Comparison of ENCODE assay signal across 11 cellular contexts in the genomic region with DNA sequence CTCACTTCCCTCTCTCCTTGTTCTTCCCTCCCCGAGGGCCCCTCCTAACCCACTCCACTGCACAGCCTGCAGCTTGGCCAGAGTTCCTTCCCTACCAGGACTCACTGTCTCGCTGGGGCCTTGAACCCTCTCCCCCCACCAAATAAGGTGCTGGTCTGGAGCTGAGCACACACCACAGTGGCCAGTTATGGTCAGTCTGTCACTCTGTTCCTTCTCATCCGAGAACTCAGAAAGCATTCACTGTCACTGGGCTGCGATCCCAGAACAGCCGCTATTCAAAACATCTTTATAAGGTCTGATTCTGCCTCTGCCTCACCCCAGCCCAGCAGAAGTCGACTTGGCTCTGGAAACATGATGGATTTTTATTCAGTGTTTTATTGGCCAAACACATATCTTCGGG. TPM values are rescaled to one million over a fixed set of nuclear protein-coding genes. Genes with fewer than 3 reads are reported as not detected.
DNase-seq lines count a peak whose midpoint lies in the region; ATAC-seq and TF ChIP-seq lines count a peak whose summit lies in the region.
"Had no signal": no experiment of that assay in that cellular context is flagged by ENCODE, and none has a peak within 500 bp of the region (broad histone marks: within the 10 kb centered on the region; RNA-seq: fewer than 3 reads in every experiment).

No MANE protein-coding gene starts in this region.

- H3K27ac ChIP-seq in esophagus muscularis mucosa (replicated peaks in 1 of 4): peak overlapping the region; percentile 90 to 96 (median 93)
- peak overlapping the region; percentile 89 to 93 (median 92) for H3K27ac ChIP-seq in transverse colon

- TF ChIP-seq POLR2A in esophagus muscularis mucosa (IDR thresholded peaks at IDR 0.05; ENCODE audit: low read depth) (no peak), transverse colon (IDR thresholded peaks at IDR 0.05) (no peak)

- peaks cover 0 to 2% (median 0%) of the 10 kb centered on the region in 4 donors for H3K27me3 ChIP-seq in esophagus muscularis mucosa
- H3K27me3 ChIP-seq in transverse colon: no peaks in the 10 kb centered on the region

- TF ChIP-seq CTCF in esophagus muscularis mucosa (IDR thresholded peaks at IDR 0.05) (no peak), mucosa of descending colon (IDR thresholded peaks at IDR 0.05) (no peak), transverse colon (IDR thresholded peaks at IDR 0.05) (no peak)

- H3K9me3 Mint-ChIP-seq in activated CD4-positive, alpha-beta T cell treated with anti-CD3 and anti-CD28 coated beads for 36 hours (ENCODE audit: low read depth): no peaks in the 10 kb centered on the region

- no peaks in the 10 kb centered on the region for H3K27me3 Mint-ChIP-seq in activated CD4-positive, alpha-beta T cell treated with anti-CD3 and anti-CD28 coated beads for 36 hours

- POLR2A ChIA-PET in activated CD4-positive, alpha-beta T cell treated with anti-CD3 and anti-CD28 coated beads for 36 hours (lab: Charles Lee): no interaction called here

- H3K4me1 ChIP-seq in esophagus muscularis mucosa (peaks cover 55 to 95% (median 89%) of the 10 kb centered on the region in 4 donors), mucosa of descending colon (ENCODE audit: low read depth) (peaks cover 54% of the 10 kb centered on the region), transverse colon (peaks cover 40 to 77% (median 69%) of the 10 kb centered on the region in 4 donors)

- H3K36me3 Mint-ChIP-seq in activated CD4-positive, alpha-beta T cell treated with anti-CD3 and anti-CD28 coated beads for 36 hours (ENCODE audit: low read depth): no peaks in the 10 kb centered on the region

- in situ Hi-C loops in transverse colon (cut with MboI; ENCODE audit: low pct_ligation_motif_present in 1 of 4, low pct_unique_long_range_greater_than_20kb in 1 of 4, low sequenced_read_pairs in 3 of 4): no loop called here

- H3K4me3 ChIP-seq in esophagus muscularis mucosa (peak overlapping the region; percentile 33 to 59 (median 44)), mucosa of descending colon (no peak overlapping the region), transverse colon (no peak overlapping the region)

- WGBS in esophagus muscularis mucosa: 33% methylated on average over 4 of the region's 7 CpGs
- WGBS in transverse colon (ENCODE audit: low coverage in 1 of 2), 2 donors: 51 to 80% methylated on average over 1 to 7 of the region's 7 CpGs

- H3K9me3 ChIP-seq in esophagus muscularis mucosa (no peaks in the 10 kb centered on the region), mucosa of descending colon (no peaks in the 10 kb centered on the region), transverse colon (no peaks in the 10 kb centered on the region)

- no peak overlapping the region for H3K4me3 Mint-ChIP-seq in activated CD4-positive, alpha-beta T cell treated with anti-CD3 and anti-CD28 coated beads for 36 hours

- CTCF ChIA-PET in activated CD4-positive, alpha-beta T cell treated with anti-CD3 and anti-CD28 coated beads for 36 hours (lab: Charles Lee): interaction anchor here (0.6 to 1.7 kb wide), 3 partner anchors 24 to 209 kb away, joined by 3 to 5 read pairs (median 3); no protein-coding TSS in a partner anchor

- peak; percentile 1 for DNase-seq in activated CD4-positive, alpha-beta T cell treated with anti-CD3 and anti-CD28 coated beads for 36 hours
- DNase-seq in activated CD4-positive, alpha-beta T cell treated with anti-CD3 and anti-CD28 coated beads for 1 hour: no peak
- DNase-seq in esophagus muscularis mucosa (ENCODE audit: extremely low spot score) (no peak), mucosa of descending colon (peak; percentile 45 to 54 (median 49)), transverse colon (peak; percentile 61), NCI-H2029 treated with DMSO at 0.1 percent for 48 hours (lab: John Stamatoyannopoulos, UW) (no peak), NAMALWA (ENCODE audit: low spot score) (no peak)
- no peak for DNase-seq in stimulated activated CD4-positive, alpha-beta T cell treated with anti-CD3 and anti-CD28 coated beads, Interleukin-12 subunit alpha, Interleukin-12 subunit beta, amount 100 ng/mL, for 4 hours
- DNase-seq: activated CD4-positive, CD25-positive, alpha-beta regulatory T cell; mammary epithelial cell; NCI-H510A had no signal

- intact Hi-C loops in activated CD4-positive, alpha-beta T cell treated with anti-CD3 and anti-CD28 coated beads for 36 hours (cut with DNase I, micrococcal nuclease): loop anchor here in 1 of 2 experiments (5.0 to 10.0 kb wide), 2 partner anchors 950 to 1263 kb away; partner anchors contain the start of gene DEGS1
- intact Hi-C loops in esophagus muscularis mucosa (cut with DNase I): no loop called here
- intact Hi-C loops in mucosa of descending colon (cut with DNase I, micrococcal nuclease): no loop called here
- intact Hi-C loops in transverse colon (cut with DNase I; ENCODE audit: low total_unique reads): no loop called here

- H3K27ac Mint-ChIP-seq in activated CD4-positive, alpha-beta T cell treated with anti-CD3 and anti-CD28 coated beads for 36 hours: peak overlapping the region; percentile 21

- H3K36me3 ChIP-seq in esophagus muscularis mucosa (no peaks in the 10 kb centered on the region), mucosa of descending colon (ENCODE audit: low read depth) (no peaks in the 10 kb centered on the region), transverse colon (no peaks in the 10 kb centered on the region)

- ATAC-seq in activated CD4-positive, alpha-beta T cell treated with anti-CD3 and anti-CD28 coated beads for 36 hours: no peak
- ATAC-seq in mucosa of descending colon: no peak

- peaks cover 55% of the 10 kb centered on the region for H3K4me1 Mint-ChIP-seq in activated CD4-positive, alpha-beta T cell treated with anti-CD3 and anti-CD28 coated beads for 36 hours

- TF ChIP-seq EP300 in esophagus muscularis mucosa (IDR thresholded peaks at IDR 0.05) (peak; percentile 72), transverse colon (IDR thresholded peaks at IDR 0.05; ENCODE audit: low read depth) (peak; percentile 91)

RNA-seq across cellular contexts. Expression of gene LBR, which starts 19.8 kb away (rescaled TPM):
- total RNA-seq in activated CD4-positive, alpha-beta T cell treated with anti-CD3 and anti-CD28 coated beads for 36 hours: 100 to 1,000 TPM; 136 to 194 TPM
- total RNA-seq in esophagus muscularis mucosa (100 to 1,000 TPM in 1 of 4 donors, 10 to 100 TPM in 3; 82.3 to 157 (median 85.1) TPM), mucosa of descending colon (100 to 1,000 TPM in 2 of 3 donors, 10 to 100 TPM in 1; 87.9 to 161 (median 123) TPM), transverse colon (10 to 100 TPM; 48.6 to 97.9 (median 75.1) TPM)

Comparison
In these comparisons a context has a peak if more than half of its experiments do, and no peak if none do; other contexts are left out.
1. DNase-seq: peak in activated CD4-positive, alpha-beta T cell treated with anti-CD3 and anti-CD28 coated beads for 36 hours (single experiment), mucosa of descending colon (3 of 3) and transverse colon (single experiment); none in activated CD4-positive, alpha-beta T cell treated with anti-CD3 and anti-CD28 coated beads for 1 hour (single experiment), esophagus muscularis mucosa (single experiment), NCI-H2029 treated with DMSO at 0.1 percent for 48 hours (single experiment), NAMALWA (single experiment) and stimulated activated CD4-positive, alpha-beta T cell treated with anti-CD3 and anti-CD28 coated beads, Interleukin-12 subunit alpha, Interleukin-12 subunit beta, amount 100 ng/mL, for 4 hours (single experiment).
2. H3K4me3 ChIP-seq: peak in esophagus muscularis mucosa (4 of 4); none in mucosa of descending colon (single experiment) and transverse colon (0 of 4).